ENCODE assay signal across 6 cellular contexts in genomic region chr10:53737132-53737531, GRCh38.
"Had no signal": no experiment of that assay in that cellular context is flagged by ENCODE, and none has a peak within 500 bp of the region (broad histone marks: within the 10 kb centered on the region; RNA-seq: fewer than 3 reads in every experiment).

No MANE protein-coding gene starts in this region.

- ATAC-seq: HepG2, K562 had no signal

- H3K4me3 Mint-ChIP-seq: IgD-negative memory B cell had no signal

- H3K27me3 Mint-ChIP-seq: IgD-negative memory B cell had no signal

- H3K27ac Mint-ChIP-seq: IgD-negative memory B cell had no signal

- H3K27ac ChIP-seq: HL-60 had no signal

- DNase-seq: IMR-90, KBM-7 had no signal

- H3K4me1 Mint-ChIP-seq: IgD-negative memory B cell had no signal

- H3K36me3 Mint-ChIP-seq: IgD-negative memory B cell had no signal

- H3K4me3 ChIP-seq: K562 had no signal
